ENCODE assay signal across 1 cellular context in genomic region chr16:67284699-67285646, GRCh38.
A peak's percentile ranks its signal among the peaks of the same experiment; 100 is the strongest.
TF ChIP-seq lines count a peak whose summit lies in the region.

No MANE protein-coding gene starts in this region.

TF ChIP-seq in HepG2, 621 proteins besides CTCF, POLR2A, EP300 and RAD21 (continues in another document):
- TF ChIP-seq ZNF788 (CRISPR knock-in tag; IDR thresholded peaks at IDR 0.05; ENCODE audit: borderline replicate concordance) (peak; percentile 63; the same call in 1 of the 2 replicates), TERF1 (CRISPR knock-in tag; IDR thresholded peaks at IDR 0.05) (no peak), MYC (CRISPR knock-in tag; IDR thresholded peaks at IDR 0.05; ENCODE audit: borderline replicate concordance) (0 out of 2 replicates have a peak, but pooled peaks have one; percentile 10), ZNF687 (CRISPR knock-in tag; IDR thresholded peaks at IDR 0.05) (peak; percentile 63), ZNF251 (CRISPR knock-in tag; IDR thresholded peaks at IDR 0.05) (0 out of 2 replicates have a peak, but pooled peaks have one; percentile 41), NR0B2 (CRISPR knock-in tag; IDR thresholded peaks at IDR 0.05) (0 out of 2 replicates have a peak, but pooled peaks have one; percentile 55), RBM39 (IDR thresholded peaks at IDR 0.05; ENCODE audit: low read depth, low read length, poor library complexity, severe bottlenecking) (peak; percentile 47), ZNF605 (CRISPR knock-in tag; IDR thresholded peaks at IDR 0.05) (no peak), MIER3 (CRISPR knock-in tag; IDR thresholded peaks at IDR 0.05; ENCODE audit: borderline replicate concordance) (0 out of 2 replicates have a peak, but pooled peaks have one; percentile 37), STAG1 (CRISPR knock-in tag; IDR thresholded peaks at IDR 0.05) (peak; percentile 76), PATZ1 (CRISPR knock-in tag; IDR thresholded peaks at IDR 0.05) (peak; percentile 37; the same call in 1 of the 2 replicates), ZNF367 (CRISPR knock-in tag; IDR thresholded peaks at IDR 0.05; ENCODE audit: borderline replicate concordance) (no peak), DR1 (CRISPR knock-in tag; IDR thresholded peaks at IDR 0.05) (peak; percentile 51; the same call in 1 of the 2 replicates), USF2 (IDR thresholded peaks at IDR 0.05; ENCODE audit: low read depth, low read length) (0 out of 2 replicates have a peak, but pooled peaks have one; percentile 3), USF2 (CRISPR knock-in tag; IDR thresholded peaks at IDR 0.05; ENCODE audit: borderline replicate concordance) (no peak), SALL2 (CRISPR knock-in tag; IDR thresholded peaks at IDR 0.05) (0 out of 2 replicates have a peak, but pooled peaks have one; percentile 61), ZNF574 (CRISPR knock-in tag; IDR thresholded peaks at IDR 0.05) (peak; percentile 55), ZNF770 (CRISPR knock-in tag; IDR thresholded peaks at IDR 0.05) (no peak), HIC2 (CRISPR knock-in tag; IDR thresholded peaks at IDR 0.05; ENCODE audit: low read depth) (peak; percentile 80), ISL2 (CRISPR knock-in tag; IDR thresholded peaks at IDR 0.05) (0 out of 2 replicates have a peak, but pooled peaks have one; percentile 10), SP1 (IDR thresholded peaks at IDR 0.05) (no peak), SP1 (CRISPR knock-in tag; IDR thresholded peaks at IDR 0.05) (no peak), YEATS4 (CRISPR knock-in tag; IDR thresholded peaks at IDR 0.05; ENCODE audit: borderline replicate concordance) (peak; percentile 31; the same call in 1 of the 2 replicates), ZNF619 (CRISPR knock-in tag; IDR thresholded peaks at IDR 0.05) (no peak), PITX1 (CRISPR knock-in tag; IDR thresholded peaks at IDR 0.05) (peak; percentile 35; the same call in 1 of the 2 replicates), ZNF883 (CRISPR knock-in tag; IDR thresholded peaks at IDR 0.05; ENCODE audit: not compliant biosample characterization) (peak; percentile 19), ZNF564 (CRISPR knock-in tag; IDR thresholded peaks at IDR 0.05) (0 out of 2 replicates have a peak, but pooled peaks have one; percentile 6), ZNF782 (CRISPR knock-in tag; IDR thresholded peaks at IDR 0.05; ENCODE audit: borderline replicate concordance) (peak; percentile 54; the same call in 1 of the 2 replicates), ZBTB4 (CRISPR knock-in tag; IDR thresholded peaks at IDR 0.05; ENCODE audit: borderline replicate concordance) (no peak), RAD51 (IDR thresholded peaks at IDR 0.05; ENCODE audit: borderline replicate concordance) (no peak), ZBTB33 (CRISPR knock-in tag; IDR thresholded peaks at IDR 0.05) (peak; percentile 99)
